8 cellular contexts compared by ENCODE assay signal in genomic region chr14:24437020-24437735, GRCh38. TPM values are rescaled to one million over a fixed set of nuclear protein-coding genes. Genes with fewer than 3 reads are reported as not detected.
DNase-seq lines count a peak whose midpoint lies in the region; ATAC-seq, FAIRE-seq and TF ChIP-seq lines count a peak whose summit lies in the region.

No MANE protein-coding gene starts in this region.

- peak; percentile 32 for TF ChIP-seq POLR2A in GM18505 (IDR thresholded peaks at IDR 0.05; ENCODE audit: borderline replicate concordance, extremely low read depth, insufficient read depth, insufficient read length)

- FAIRE-seq in RCC 7860 (lab: Jason Lieb, UNC): no peak

- H3K4me3 ChIP-seq in dorsolateral prefrontal cortex (peak overlapping the region in 3 of 59 donors; percentile 2 to 21 (median 16)), skeletal muscle tissue (ENCODE audit: low read length in 3 of 3) (no peak overlapping the region)

- peak overlapping the region in 2 of 3 donors; percentile 17 to 47 for H3K9ac ChIP-seq in skeletal muscle tissue (ENCODE audit: low read depth in 1 of 3, low read length in 3 of 3)

- CTCF ChIA-PET in RWPE1 (lab: Yijun Ruan, JAX): interaction anchor here (0.6 to 3.2 kb wide), 13 partner anchors 12 to 993 kb away, joined by 3 to 62 read pairs (median 3); no protein-coding TSS in a partner anchor

- peaks cover 64 to 75% (median 72%) of the 10 kb centered on the region in 3 donors for H3K36me3 ChIP-seq in skeletal muscle tissue (ENCODE audit: control insufficient read depth in 3 of 3, insufficient read depth in 3 of 3, low read length in 3 of 3)

- intact Hi-C loops in dorsolateral prefrontal cortex (cut with DNase I): loop anchor here (2.0 to 5.0 kb wide), 4 partner anchors 104 to 196 kb away; partner anchors contain the start of genes LTB4R (in 1 of the 2) and LTB4R2 (in 1 of the 2)

- H3K27me3 ChIP-seq in dorsolateral prefrontal cortex: no peaks in the 10 kb centered on the region
- no peaks in the 10 kb centered on the region for H3K27me3 ChIP-seq in skeletal muscle tissue (ENCODE audit: control insufficient read depth in 3 of 3, insufficient read depth in 3 of 3, low read length in 3 of 3)

- no peak for ATAC-seq in GM18505 (IDR thresholded peaks at IDR 0.05; ENCODE audit: unreplicated experiment)

- peaks cover 42 to 59% (median 49%) of the 10 kb centered on the region in 3 donors for H3K4me1 ChIP-seq in skeletal muscle tissue (ENCODE audit: control insufficient read depth in 3 of 3, insufficient read depth in 3 of 3, low read length in 3 of 3)

- POLR2A ChIA-PET in RWPE1 (lab: Yijun Ruan, JAX; ENCODE audit: low non-redundant PET): no interaction called here

- no peaks in the 10 kb centered on the region for H3K9me3 ChIP-seq in skeletal muscle tissue (ENCODE audit: control insufficient read depth in 3 of 3, low read length in 3 of 3)

- H3K27ac ChIP-seq in RWPE1 (peak overlapping the region; percentile 44), dorsolateral prefrontal cortex (peak overlapping the region in 47 of 59 donors; percentile 4 to 89 (median 69)), skeletal muscle tissue (ENCODE audit: low read depth, low read length) (peak overlapping the region; percentile 54)

- DNase-seq in RWPE1 (ENCODE audit: low spot score): no peak
- no peak for DNase-seq in dorsolateral prefrontal cortex
- no peak for DNase-seq in amniotic stem cell (lab: John Stamatoyannopoulos, UW)
- no peak for DNase-seq in RCC 7860 (ENCODE audit: low spot score)
- DNase-seq in NCI-H748 treated with DMSO at 0.1 percent for 48 hours (lab: John Stamatoyannopoulos, UW): no peak
- DNase-seq in occipital lobe (lab: John Stamatoyannopoulos, UW): no peak

- TF ChIP-seq CTCF in RWPE1 (conservative IDR thresholded peaks at IDR 0.05; ENCODE audit: low read depth) (peak; percentile 23), dorsolateral prefrontal cortex (IDR thresholded peaks at IDR 0.05 in 54 of 56, conservative IDR thresholded peaks at IDR 0.05 in 2 of 56; ENCODE audit: low read depth in 1 of 56, partially characterized antibody in 56 of 56) (peak in 13 of 56 donors; percentile 1 to 43 (median 12))

RNA-seq across cellular contexts. Expression of gene SDR39U1, which starts 5.4 kb away (rescaled TPM):
- total RNA-seq in dorsolateral prefrontal cortex: 100 to 1,000 TPM in 1 of 120 experiments, 10 to 100 TPM in 119; 55.2 to 101 (median 73.3) TPM
- total RNA-seq in skeletal muscle tissue: 12.0 TPM
- 17.0 TPM for total RNA-seq in occipital lobe

RNA-seq across cellular contexts. Expression of gene KHNYN, which starts 7.4 kb away (rescaled TPM):
- 10 to 100 TPM; 13.3 to 43.5 (median 23.9) TPM for total RNA-seq in dorsolateral prefrontal cortex
- total RNA-seq in skeletal muscle tissue: 38.1 TPM
- 16.7 TPM for total RNA-seq in occipital lobe

RNA-seq across cellular contexts. Expression of gene CBLN3, which starts 7.7 kb away (rescaled TPM):
- total RNA-seq in dorsolateral prefrontal cortex (1 to 10 TPM in 118 of 120 experiments, under 1 TPM in 2; 0.71 to 8.3 (median 3.4) TPM), skeletal muscle tissue (under 0.01 TPM), occipital lobe (0.47 TPM)

RNA-seq across cellular contexts. Expression of gene NYNRIN, which starts 38.4 kb away (rescaled TPM):
- total RNA-seq in dorsolateral prefrontal cortex (10 to 100 TPM in 9 of 120 experiments, 1 to 10 TPM in 111; 2.3 to 15.3 (median 6.3) TPM), skeletal muscle tissue (19.3 TPM), occipital lobe (15.0 TPM)
